In the genomic region with DNA sequence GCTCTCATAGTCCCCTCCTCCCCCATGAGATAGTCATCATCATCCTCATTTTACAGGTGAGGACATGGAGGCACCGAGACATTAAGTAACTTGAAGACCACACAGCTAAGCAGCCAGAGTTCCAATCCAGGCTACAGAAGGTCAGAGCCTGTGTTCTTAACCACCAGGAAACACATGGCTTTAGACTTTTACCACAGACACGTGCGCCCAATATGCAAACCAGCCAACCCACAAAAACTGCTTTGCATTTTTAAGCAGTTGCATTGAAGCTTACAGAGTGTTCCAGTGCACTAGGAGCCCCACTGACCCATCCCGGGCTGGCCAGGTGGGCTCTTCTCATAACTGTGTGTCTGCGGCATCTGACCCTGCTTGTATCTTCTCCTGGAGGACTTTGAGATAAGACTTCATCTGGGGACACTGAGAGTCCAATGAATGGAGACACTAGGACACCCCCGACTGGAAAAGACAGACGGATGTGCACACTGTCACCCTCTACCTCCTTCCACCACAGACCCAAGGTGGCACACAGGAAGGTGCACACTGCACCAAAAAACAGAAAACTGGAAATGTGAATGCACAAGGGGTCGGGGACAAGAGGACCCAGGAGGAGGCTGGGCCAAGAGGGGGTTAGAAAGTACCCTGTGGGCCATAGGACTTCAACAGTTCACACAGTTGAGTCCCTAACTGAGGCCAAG, we compare ENCODE assay signal across 11 cellular contexts. TPM values are rescaled to one million over a fixed set of nuclear protein-coding genes. Genes with fewer than 3 reads are reported as not detected.
DNase-seq lines count a peak whose midpoint lies in the region; ATAC-seq and TF ChIP-seq lines count a peak whose summit lies in the region.
"Had no signal": no experiment of that assay in that cellular context is flagged by ENCODE, and none has a peak within 500 bp of the region (broad histone marks: within the 10 kb centered on the region; RNA-seq: fewer than 3 reads in every experiment).

No MANE protein-coding gene starts in this region.

- peak; percentile 19 to 23 for DNase-seq in memory B cell (ENCODE audit: low spot score in 2 of 2)
- no peak for DNase-seq in A172 (ENCODE audit: low spot score)
- DNase-seq in esophagus muscularis mucosa (ENCODE audit: extremely low spot score) = no peak
- no peak for DNase-seq in stimulated activated CD4-positive, alpha-beta T cell treated with anti-CD3 and anti-CD28 coated beads, Interleukin-15, amount 100 ng/mL, for 24 hours
- DNase-seq in NCI-H524 (lab: John Stamatoyannopoulos, UW) = no peak

- no peak for TF ChIP-seq POLR2A in esophagus muscularis mucosa (IDR thresholded peaks at IDR 0.05; ENCODE audit: low read depth)

- H3K36me3 ChIP-seq in esophagus muscularis mucosa = no peaks in the 10 kb centered on the region
- H3K36me3 ChIP-seq: breast epithelium, gastroesophageal sphincter, thoracic aorta had no signal

- H3K9me3 ChIP-seq in esophagus muscularis mucosa = no peaks in the 10 kb centered on the region
- H3K9me3 ChIP-seq: breast epithelium, gastroesophageal sphincter, thoracic aorta had no signal

- intact Hi-C loops in esophagus muscularis mucosa (cut with DNase I) = no loop called here

- 83% methylated on average over 8 of the region's 8 CpGs for WGBS in esophagus muscularis mucosa

- peaks cover 0 to 3% (median 0%) of the 10 kb centered on the region in 4 donors for H3K4me1 ChIP-seq in esophagus muscularis mucosa
- H3K4me1 ChIP-seq: breast epithelium, gastroesophageal sphincter had no signal

- H3K4me3 ChIP-seq in esophagus muscularis mucosa = no peak overlapping the region
- H3K4me3 ChIP-seq: breast epithelium, gastroesophageal sphincter, thoracic aorta had no signal

- H3K27ac ChIP-seq in esophagus muscularis mucosa (replicated peaks in 1 of 4) = no peak overlapping the region
- H3K27ac ChIP-seq: breast epithelium, gastroesophageal sphincter, thoracic aorta had no signal

- H3K36me3 Mint-ChIP-seq in IgD-negative memory B cell (no peaks in the 10 kb centered on the region), memory B cell (no peaks in the 10 kb centered on the region)

- TF ChIP-seq CTCF in esophagus muscularis mucosa (IDR thresholded peaks at IDR 0.05) = no peak

- H3K27ac Mint-ChIP-seq in IgD-negative memory B cell (peak overlapping the region in 2 of 3 donors; percentile 80 to 81), memory B cell (no peak overlapping the region)

- no peak for TF ChIP-seq EP300 in esophagus muscularis mucosa (IDR thresholded peaks at IDR 0.05)

- ATAC-seq in GM18909 (IDR thresholded peaks at IDR 0.05; ENCODE audit: poor library complexity, unreplicated experiment) = peak; percentile 93
- peak; percentile 67 for ATAC-seq in HG02610 (IDR thresholded peaks at IDR 0.05; ENCODE audit: unreplicated experiment)
- peak; percentile 89 for ATAC-seq in memory B cell (ENCODE audit: low read depth)
- ATAC-seq: gastroesophageal sphincter had no signal

- peak overlapping the region; percentile 55 to 87 (median 72) for H3K4me3 Mint-ChIP-seq in IgD-negative memory B cell
- H3K4me3 Mint-ChIP-seq in memory B cell = peak overlapping the region; percentile 31

- H3K4me1 Mint-ChIP-seq in IgD-negative memory B cell (peaks cover 12 to 17% (median 14%) of the 10 kb centered on the region in 3 donors), memory B cell (peaks cover 10% of the 10 kb centered on the region)

- H3K9me3 Mint-ChIP-seq in IgD-negative memory B cell (no peaks in the 10 kb centered on the region), memory B cell (no peaks in the 10 kb centered on the region)

- H3K27me3 Mint-ChIP-seq in IgD-negative memory B cell = peaks cover 61% of the 10 kb centered on the region
- peaks cover 26% of the 10 kb centered on the region for H3K27me3 Mint-ChIP-seq in memory B cell

- H3K27me3 ChIP-seq in esophagus muscularis mucosa = no peaks in the 10 kb centered on the region
- H3K27me3 ChIP-seq: breast epithelium, gastroesophageal sphincter had no signal

RNA-seq across cellular contexts. Expression of a gene that starts 56.4 kb away (rescaled TPM):
- polyA plus RNA-seq in IgD-negative memory B cell = 2.8 TPM
- 15.9 and 21.7 TPM in 2 replicates for total RNA-seq in A172 (2014; rRNA removed; shearing (Covaris generic))
- total RNA-seq in esophagus muscularis mucosa = 100 to 1,000 TPM in 1 of 4 donors, 10 to 100 TPM in 3; 31.1 to 175 (median 63.8) TPM

Comparison
In these comparisons a context has a peak if more than half of its experiments do, and no peak if none do; other contexts are left out.
1. DNase-seq: peak in memory B cell (2 of 2); none in A172 (single experiment), esophagus muscularis mucosa (single experiment), stimulated activated CD4-positive, alpha-beta T cell treated with anti-CD3 and anti-CD28 coated beads, Interleukin-15, amount 100 ng/mL, for 24 hours (single experiment) and NCI-H524 (0 of 2).
2. Peak in every context shown above with its lines, with median percentiles within 50 percentile points of each other: ATAC-seq.